23 cellular contexts compared by ENCODE assay signal in genomic region chr7:142540371-142540770, GRCh38.
A peak's percentile ranks its signal among the peaks of the same experiment; 100 is the strongest.
DNase-seq lines count a peak whose midpoint lies in the region; ATAC-seq lines count a peak whose summit lies in the region.
"Had no signal": no experiment of that assay in that cellular context is flagged by ENCODE, and none has a peak within 500 bp of the region (broad histone marks: within the 10 kb centered on the region; RNA-seq: fewer than 3 reads in every experiment).

No MANE protein-coding gene starts in this region.

- 80 to 89% methylated on average over 2 of the region's 2 CpGs for WGBS in GM23248 (ENCODE audit: low coverage in 1 of 2, low lambda C conversion rate in 2 of 2, missing lambda C conversion rate in 2 of 2), 2 experiments

- H3K36me3 ChIP-seq in GM23248 (ENCODE audit: low read depth): no peaks in the 10 kb centered on the region
- H3K36me3 ChIP-seq in naive thymus-derived CD4-positive, alpha-beta T cell (ENCODE audit: control insufficient read depth in 2 of 3, insufficient read depth in 3 of 3, low read length in 3 of 3): no peaks in the 10 kb centered on the region
- H3K36me3 ChIP-seq: adrenal gland, heart right ventricle had no signal

- CTCF ChIA-PET in activated CD8-positive, alpha-beta T cell treated with anti-CD3 and anti-CD28 coated beads, Interleukin-2, amount 10 ng/mL, durations not matched to agents 7 days and 5 days (lab: Charles Lee): interaction anchor here (0.9 to 2.4 kb wide), 4 partner anchors 18 to 61 kb away, joined by 3 to 8 read pairs (median 3); no protein-coding TSS in a partner anchor
- CTCF ChIA-PET in naive thymus-derived CD4-positive, alpha-beta T cell (lab: Charles Lee): interaction anchor here (1.2 kb wide), 1 partner anchor 18 kb away, joined by 5 read pairs; no protein-coding TSS in a partner anchor

- no peak overlapping the region for H3K4me3 Mint-ChIP-seq in activated T-cell treated with anti-CD3 and anti-CD28 coated beads, Interleukin-2, amount 50 U/mL, for 4 hours
- H3K4me3 Mint-ChIP-seq in activated CD8-positive, alpha-beta T cell treated with anti-CD3 and anti-CD28 coated beads, Interleukin-2, amount 10 ng/mL, durations not matched to agents 7 days and 5 days: no peak overlapping the region
- H3K4me3 Mint-ChIP-seq in naive thymus-derived CD4-positive, alpha-beta T cell: peak overlapping the region in 6 of 10 donors; percentile 30 to 74 (median 52)
- H3K4me3 Mint-ChIP-seq: CD8-positive, alpha-beta T cell; stimulated activated naive B cell treated with anti-CD40 and anti-IgM and Interleukin-4, amounts not matched to agents 10 μg/mL and 1 μg/mL and 100 μg/mL, for 72 hours had no signal

- H3K9me3 ChIP-seq in GM23248 (ENCODE audit: low read depth): no peaks in the 10 kb centered on the region
- no peaks in the 10 kb centered on the region for H3K9me3 ChIP-seq in naive thymus-derived CD4-positive, alpha-beta T cell (ENCODE audit: control insufficient read depth in 2 of 3, low read length in 3 of 3)
- H3K9me3 ChIP-seq: adrenal gland, heart right ventricle had no signal

- no peak for DNase-seq in activated T-cell treated with anti-CD3 and anti-CD28 coated beads, Interleukin-2, amount 50 U/mL, for 4 hours
- no peak for DNase-seq in activated T-cell treated with anti-CD3 and anti-CD28 coated beads, Interleukin-2, amount 50 U/mL, for 48 hours
- DNase-seq in GM23248 (no peak), HPDE6-E6E7 (ENCODE audit: extremely low spot score) (no peak), COR-L47 (lab: John Stamatoyannopoulos, UW) (no peak)
- DNase-seq in activated CD8-positive, alpha-beta T cell treated with anti-CD3 and anti-CD28 coated beads, Interleukin-2, amount 10 ng/mL, durations not matched to agents 7 days and 5 days: no peak
- DNase-seq in naive thymus-derived CD4-positive, alpha-beta T cell: no peak
- DNase-seq in stimulated activated naive CD4-positive, alpha-beta T cell (lab: John Stamatoyannopoulos, UW): no peak
- DNase-seq: activated CD4-positive, CD25-positive, alpha-beta regulatory T cell; activated CD8-positive, alpha-beta memory T cell treated with anti-CD3 and anti-CD28 coated beads, Interleukin-2, amount 50 U/mL, for 4 hours; adrenal gland; CD8-positive, alpha-beta T cell; DMS79; GOT3; heart right ventricle; KG1; NCI-H187 treated with DMSO at 0.1 percent for 48 hours; NCI-H774; stimulated activated CD4-positive, alpha-beta T cell treated with anti-CD3 and anti-CD28 coated beads, Interleukin-2, amount 100 ng/mL, for 24 hours; stimulated activated naive B cell treated with anti-CD40 and anti-IgM and Interleukin-4, amounts not matched to agents 10 μg/mL and 1 μg/mL and 100 μg/mL, for 72 hours; trophoblast cell had no signal

- H2AFZ ChIP-seq in GM23248: no peak overlapping the region

- in situ Hi-C loops in GM23248 (cut with MboI): no loop called here

- peak overlapping the region; percentile 7 for H3K4me2 ChIP-seq in GM23248 (ENCODE audit: unreplicated experiment)

- H3K4me1 Mint-ChIP-seq in activated T-cell treated with anti-CD3 and anti-CD28 coated beads, Interleukin-2, amount 50 U/mL, for 4 hours (ENCODE audit: low read depth): peaks cover 33% of the 10 kb centered on the region
- H3K4me1 Mint-ChIP-seq in activated CD8-positive, alpha-beta T cell treated with anti-CD3 and anti-CD28 coated beads, Interleukin-2, amount 10 ng/mL, durations not matched to agents 7 days and 5 days (ENCODE audit: low read depth): peaks cover 27% of the 10 kb centered on the region
- H3K4me1 Mint-ChIP-seq in naive thymus-derived CD4-positive, alpha-beta T cell: peaks cover 11 to 36% (median 29%) of the 10 kb centered on the region in 7 donors

- no peaks in the 10 kb centered on the region for H3K27me3 ChIP-seq in GM23248 (replicated peaks; ENCODE audit: insufficient read depth)
- H3K27me3 ChIP-seq in naive thymus-derived CD4-positive, alpha-beta T cell (ENCODE audit: control insufficient read depth in 2 of 2, insufficient read depth in 2 of 2, low read length in 2 of 2): no peaks in the 10 kb centered on the region
- H3K27me3 ChIP-seq: adrenal gland had no signal

- peak overlapping the region; percentile 34; the same call in 1 of the 2 replicates for H3K27ac ChIP-seq in GM23248
- no peak overlapping the region for H3K27ac ChIP-seq in naive thymus-derived CD4-positive, alpha-beta T cell (ENCODE audit: low read depth, low read length)
- H3K27ac ChIP-seq: adrenal gland, heart right ventricle had no signal

- no peaks in the 10 kb centered on the region for H3K9me2 ChIP-seq in GM23248 (ENCODE audit: insufficient read depth)

- no peaks in the 10 kb centered on the region for H4K20me1 ChIP-seq in GM23248 (ENCODE audit: insufficient read depth)

- intact Hi-C loops in naive thymus-derived CD4-positive, alpha-beta T cell (cut with micrococcal nuclease): no loop called here

- H3K4me3 ChIP-seq in GM23248: no peak overlapping the region
- H3K4me3 ChIP-seq in naive thymus-derived CD4-positive, alpha-beta T cell (ENCODE audit: low read length): no peak overlapping the region
- H3K4me3 ChIP-seq: adrenal gland, heart right ventricle had no signal

- no peaks in the 10 kb centered on the region for H3K27me3 Mint-ChIP-seq in activated T-cell treated with anti-CD3 and anti-CD28 coated beads, Interleukin-2, amount 50 U/mL, for 4 hours (ENCODE audit: low read depth)
- H3K27me3 Mint-ChIP-seq in activated CD8-positive, alpha-beta T cell treated with anti-CD3 and anti-CD28 coated beads, Interleukin-2, amount 10 ng/mL, durations not matched to agents 7 days and 5 days (ENCODE audit: low read depth): no peaks in the 10 kb centered on the region
- no peaks in the 10 kb centered on the region for H3K27me3 Mint-ChIP-seq in naive thymus-derived CD4-positive, alpha-beta T cell
- H3K27me3 Mint-ChIP-seq: stimulated activated naive B cell treated with anti-CD40 and anti-IgM and Interleukin-4, amounts not matched to agents 10 μg/mL and 1 μg/mL and 100 μg/mL, for 72 hours had no signal

- peaks cover 23% of the 10 kb centered on the region for H3F3A ChIP-seq in GM23248 (ENCODE audit: insufficient read depth)

- no peaks in the 10 kb centered on the region for H3K79me2 ChIP-seq in GM23248 (ENCODE audit: insufficient read depth)

- no peaks in the 10 kb centered on the region for H3K9me3 Mint-ChIP-seq in activated T-cell treated with anti-CD3 and anti-CD28 coated beads, Interleukin-2, amount 50 U/mL, for 4 hours
- no peaks in the 10 kb centered on the region for H3K9me3 Mint-ChIP-seq in activated CD8-positive, alpha-beta T cell treated with anti-CD3 and anti-CD28 coated beads, Interleukin-2, amount 10 ng/mL, durations not matched to agents 7 days and 5 days (ENCODE audit: insufficient read depth)
- H3K9me3 Mint-ChIP-seq in naive thymus-derived CD4-positive, alpha-beta T cell: no peaks in the 10 kb centered on the region
- H3K9me3 Mint-ChIP-seq: CD8-positive, alpha-beta T cell; stimulated activated naive B cell treated with anti-CD40 and anti-IgM and Interleukin-4, amounts not matched to agents 10 μg/mL and 1 μg/mL and 100 μg/mL, for 72 hours had no signal

- peaks cover 33% of the 10 kb centered on the region for H3K4me1 ChIP-seq in GM23248 (ENCODE audit: insufficient read depth)
- peaks cover 3 to 28% of the 10 kb centered on the region in 2 donors for H3K4me1 ChIP-seq in naive thymus-derived CD4-positive, alpha-beta T cell (ENCODE audit: control insufficient read depth in 2 of 2, insufficient read depth in 2 of 2, low read length in 2 of 2)
- H3K4me1 ChIP-seq: adrenal gland had no signal

- peaks cover 2% of the 10 kb centered on the region for H3K36me3 Mint-ChIP-seq in activated T-cell treated with anti-CD3 and anti-CD28 coated beads, Interleukin-2, amount 50 U/mL, for 4 hours (ENCODE audit: insufficient read depth)
- no peaks in the 10 kb centered on the region for H3K36me3 Mint-ChIP-seq in activated CD8-positive, alpha-beta T cell treated with anti-CD3 and anti-CD28 coated beads, Interleukin-2, amount 10 ng/mL, durations not matched to agents 7 days and 5 days (ENCODE audit: low read depth)
- H3K36me3 Mint-ChIP-seq in naive thymus-derived CD4-positive, alpha-beta T cell: no peaks in the 10 kb centered on the region
- H3K36me3 Mint-ChIP-seq: CD8-positive, alpha-beta T cell; stimulated activated naive B cell treated with anti-CD40 and anti-IgM and Interleukin-4, amounts not matched to agents 10 μg/mL and 1 μg/mL and 100 μg/mL, for 72 hours had no signal

- H3K27ac Mint-ChIP-seq in activated CD8-positive, alpha-beta T cell treated with anti-CD3 and anti-CD28 coated beads, Interleukin-2, amount 10 ng/mL, durations not matched to agents 7 days and 5 days: peak overlapping the region; percentile 2
- peak overlapping the region; percentile 1 to 86 (median 65) for H3K27ac Mint-ChIP-seq in naive thymus-derived CD4-positive, alpha-beta T cell
- H3K27ac Mint-ChIP-seq: progenitor cell of endocrine pancreas; stimulated activated naive B cell treated with anti-CD40 and anti-IgM and Interleukin-4, amounts not matched to agents 10 μg/mL and 1 μg/mL and 100 μg/mL, for 72 hours had no signal

- POLR2A ChIA-PET in activated CD8-positive, alpha-beta T cell treated with anti-CD3 and anti-CD28 coated beads, Interleukin-2, amount 10 ng/mL, durations not matched to agents 7 days and 5 days (lab: Charles Lee): no interaction called here
- POLR2A ChIA-PET in naive thymus-derived CD4-positive, alpha-beta T cell (lab: Charles Lee): interaction anchor here (1.4 kb wide), 1 partner anchor 258 kb away, joined by 4 read pairs; no protein-coding TSS in a partner anchor

- H3K9ac ChIP-seq in GM23248: no peak overlapping the region

- ATAC-seq in activated T-cell treated with anti-CD3 and anti-CD28 coated beads, Interleukin-2, amount 50 U/mL, for 4 hours: peak; percentile 39 to 59
- ATAC-seq in activated CD8-positive, alpha-beta T cell treated with anti-CD3 and anti-CD28 coated beads, Interleukin-2, amount 10 ng/mL, durations not matched to agents 7 days and 5 days: no peak
- no peak for ATAC-seq in naive thymus-derived CD4-positive, alpha-beta T cell
- ATAC-seq: CD8-positive, alpha-beta T cell; heart right ventricle; left lobe of liver; stimulated activated naive B cell treated with anti-CD40 and anti-IgM and Interleukin-4, amounts not matched to agents 10 μg/mL and 1 μg/mL and 100 μg/mL, for 72 hours had no signal

Comparison
In these comparisons a context has a peak if more than half of its experiments do, and no peak if none do; other contexts are left out.
1. ATAC-seq: peak in activated T-cell treated with anti-CD3 and anti-CD28 coated beads, Interleukin-2, amount 50 U/mL, for 4 hours (2 of 2); none in activated CD8-positive, alpha-beta T cell treated with anti-CD3 and anti-CD28 coated beads, Interleukin-2, amount 10 ng/mL, durations not matched to agents 7 days and 5 days (single experiment) and naive thymus-derived CD4-positive, alpha-beta T cell (single experiment).
2. H3K4me3 Mint-ChIP-seq: peak in naive thymus-derived CD4-positive, alpha-beta T cell (6 of 10); none in activated T-cell treated with anti-CD3 and anti-CD28 coated beads, Interleukin-2, amount 50 U/mL, for 4 hours (single experiment) and activated CD8-positive, alpha-beta T cell treated with anti-CD3 and anti-CD28 coated beads, Interleukin-2, amount 10 ng/mL, durations not matched to agents 7 days and 5 days (single experiment).